In genomic region chr6:31619805-31620585, GRCh38 we compare ENCODE assay signal across 1 cellular context.
TF ChIP-seq lines count a peak whose summit lies in the region.

No MANE protein-coding gene starts in this region.

TF ChIP-seq in HepG2, 621 proteins besides CTCF, POLR2A, EP300 and RAD21 (continued from another document and continues in another):
- TF ChIP-seq KMT2A (CRISPR knock-in tag; IDR thresholded peaks at IDR 0.05): no peak
- TF ChIP-seq ZNF460 (CRISPR knock-in tag; IDR thresholded peaks at IDR 0.05; ENCODE audit: borderline replicate concordance): no peak
- TF ChIP-seq TOE1 (CRISPR knock-in tag; IDR thresholded peaks at IDR 0.05): 0 out of 2 replicates have a peak, but pooled peaks have one; percentile 21
- TF ChIP-seq GABPB1 (CRISPR knock-in tag; IDR thresholded peaks at IDR 0.05): no peak
- no peak for TF ChIP-seq ZNF746 (CRISPR knock-in tag; IDR thresholded peaks at IDR 0.05)
- peak; percentile 84; the same call in 1 of the 2 replicates for TF ChIP-seq ZBTB21 (CRISPR knock-in tag; IDR thresholded peaks at IDR 0.05)
- TF ChIP-seq ZNF878 (CRISPR knock-in tag; IDR thresholded peaks at IDR 0.05): peak; percentile 80; the same call in 1 of the 2 replicates
- TF ChIP-seq ZNF354B (CRISPR knock-in tag; IDR thresholded peaks at IDR 0.05): peak; percentile 93; the same call in 1 of the 2 replicates
- TF ChIP-seq TFE3 (CRISPR knock-in tag; IDR thresholded peaks at IDR 0.05): peak; percentile 30
- no peak for TF ChIP-seq ZNF343 (CRISPR knock-in tag; IDR thresholded peaks at IDR 0.05)
- TF ChIP-seq HINFP (CRISPR knock-in tag; IDR thresholded peaks at IDR 0.05; ENCODE audit: low read depth): no peak
- TF ChIP-seq HNRNPK (IDR thresholded peaks at IDR 0.05; ENCODE audit: low read depth, low read length, poor library complexity, severe bottlenecking): no peak
- TF ChIP-seq RNF2 (conservative IDR thresholded peaks at IDR 0.05; ENCODE audit: low read depth): peak; percentile 97
- TF ChIP-seq ZNF530 (CRISPR knock-in tag; IDR thresholded peaks at IDR 0.05; ENCODE audit: low read depth): no peak
- peak; percentile 84; the same call in 1 of the 2 replicates for TF ChIP-seq ATF7-NPFF (CRISPR knock-in tag; IDR thresholded peaks at IDR 0.05; ENCODE audit: low read depth)
- 0 out of 2 replicates have a peak, but pooled peaks have one; percentile 9 for TF ChIP-seq ZNF770 (CRISPR knock-in tag; IDR thresholded peaks at IDR 0.05)
- TF ChIP-seq ZFAT (CRISPR knock-in tag; conservative IDR thresholded peaks at IDR 0.05): no peak
- peak; percentile 39; the same call in 1 of the 2 replicates for TF ChIP-seq FOXC1 (CRISPR knock-in tag; IDR thresholded peaks at IDR 0.05; ENCODE audit: borderline replicate concordance)
- no peak for TF ChIP-seq SRF (IDR thresholded peaks at IDR 0.05; ENCODE audit: low read depth, low read length)
- TF ChIP-seq ZNF451 (CRISPR knock-in tag; IDR thresholded peaks at IDR 0.05): peak; percentile 33; the same call in 1 of the 2 replicates
- TF ChIP-seq TSC22D2 (CRISPR knock-in tag; IDR thresholded peaks at IDR 0.05; ENCODE audit: borderline replicate concordance): no peak; the same call in 1 of the 2 replicates
- TF ChIP-seq ZNF775 (CRISPR knock-in tag; IDR thresholded peaks at IDR 0.05; ENCODE audit: borderline replicate concordance): 0 out of 2 replicates have a peak, but pooled peaks have one; percentile 25
- TF ChIP-seq ARNT (IDR thresholded peaks at IDR 0.05): no peak
- TF ChIP-seq TBL1XR1 (IDR thresholded peaks at IDR 0.05; ENCODE audit: borderline replicate concordance, low read length, partially characterized antibody): peak; percentile 78
- peak; percentile 59; the same call in 1 of the 2 replicates for TF ChIP-seq ZGPAT (CRISPR knock-in tag; IDR thresholded peaks at IDR 0.05)
- peak; percentile 24 to 43; a peak in 2 of 4 replicates for TF ChIP-seq MAFK (conservative IDR thresholded peaks at IDR 0.05 in 1 of 2, IDR thresholded peaks at IDR 0.05 in 1 of 2; ENCODE audit: low read length in 2 of 2)
- TF ChIP-seq ZNF207 (IDR thresholded peaks at IDR 0.05; ENCODE audit: borderline replicate concordance): no peak
- TF ChIP-seq AKNA (CRISPR knock-in tag; IDR thresholded peaks at IDR 0.05; ENCODE audit: borderline replicate concordance): no peak
- peak; percentile 92 for TF ChIP-seq ATF1 (CRISPR knock-in tag; IDR thresholded peaks at IDR 0.05)
- TF ChIP-seq DNMT3B (CRISPR knock-in tag; conservative IDR thresholded peaks at IDR 0.05): no peak
- peak; percentile 91; the same call in 1 of the 2 replicates for TF ChIP-seq RARG (CRISPR knock-in tag; IDR thresholded peaks at IDR 0.05; ENCODE audit: low read depth)
- peak; percentile 82; the same call in 1 of the 2 replicates for TF ChIP-seq ARNTL (CRISPR knock-in tag; IDR thresholded peaks at IDR 0.05)
- TF ChIP-seq ZBTB38 (CRISPR knock-in tag; IDR thresholded peaks at IDR 0.05): peak; percentile 86
- TF ChIP-seq ZBTB44 (CRISPR knock-in tag; IDR thresholded peaks at IDR 0.05): peak; percentile 43; the same call in 1 of the 2 replicates
- TF ChIP-seq HBP1 (CRISPR knock-in tag; IDR thresholded peaks at IDR 0.05; ENCODE audit: low read depth): no peak
- no peak for TF ChIP-seq ZNF646 (CRISPR knock-in tag; IDR thresholded peaks at IDR 0.05)
- peak; percentile 52; the same call in 1 of the 2 replicates for TF ChIP-seq MXD4 (CRISPR knock-in tag; IDR thresholded peaks at IDR 0.05)
- TF ChIP-seq CHD2 (IDR thresholded peaks at IDR 0.05; ENCODE audit: low read depth, low read length): peak; percentile 76
